Comparison of ENCODE assay signal across 9 cellular contexts in the genomic region with DNA sequence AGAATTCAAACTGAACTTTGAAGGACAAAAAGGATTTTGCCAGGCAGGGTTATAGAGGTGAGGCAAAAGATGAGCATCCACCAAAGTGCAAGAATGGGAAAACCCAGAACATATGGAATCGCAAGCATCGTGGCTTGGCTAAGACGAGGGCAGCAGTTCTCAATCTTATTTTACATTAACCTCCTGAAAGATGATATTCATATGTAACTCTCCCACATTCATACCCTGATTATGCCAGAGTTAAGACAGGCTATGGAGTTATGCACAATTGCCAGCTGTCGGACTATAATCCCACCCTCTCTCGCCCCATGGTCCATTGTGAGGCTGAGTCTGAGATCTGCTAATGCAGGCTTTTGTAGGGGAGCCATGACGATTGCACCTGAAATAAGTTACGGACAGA.
"Had no signal": no experiment of that assay in that cellular context is flagged by ENCODE, and none has a peak within 500 bp of the region (broad histone marks: within the 10 kb centered on the region; RNA-seq: fewer than 3 reads in every experiment).

No MANE protein-coding gene starts in this region.

- H3K36me3 ChIP-seq: HAP-1 had no signal

- H3K9ac ChIP-seq: GM23248 had no signal

- H3K4me3 ChIP-seq: GM23248, GM23338, HAP-1 had no signal

- H2AFZ ChIP-seq: GM23248, GM23338 had no signal

- H3K4me3 Mint-ChIP-seq: GM23338, H9, HFFc6 had no signal

- H3K9me3 Mint-ChIP-seq: GM23338, H9, HFFc6 had no signal

- H3K4me1 Mint-ChIP-seq: GM23338, H9 had no signal

- H3K27ac ChIP-seq: GM23248 had no signal

- FAIRE-seq: H1, H54 had no signal

- H3K4me1 ChIP-seq: HAP-1 had no signal

- DNase-seq: GM23248, GOT3, H9, HCEC 1CT, HFFc6 had no signal

- H3K9me3 ChIP-seq: HAP-1 had no signal

- H3K27ac Mint-ChIP-seq: GM23338, H9, HFFc6 had no signal

- H3K4me2 ChIP-seq: GM23338 had no signal
